In genomic region chr2:24394998-24395397, GRCh38 we compare ENCODE assay signal across 39 cellular contexts.
"Had no signal": no experiment of that assay in that cellular context is flagged by ENCODE, and none has a peak within 500 bp of the region (broad histone marks: within the 10 kb centered on the region; RNA-seq: fewer than 3 reads in every experiment).

No MANE protein-coding gene starts in this region.

- H3K4me1 Mint-ChIP-seq: activated naive CD4-positive, alpha-beta T cell treated with anti-CD3 and anti-CD28 coated beads, Interleukin-2, amount 10 ng/mL, durations not matched to agents 7 days and 5 days; activated naive CD4-positive, alpha-beta T cell treated with anti-CD3 and anti-CD28 coated beads, Interleukin-2, amount 50 U/mL, for 24 hours; activated naive CD8-positive, alpha-beta T cell treated with anti-CD3 and anti-CD28 coated beads, Interleukin-2, amount 10 ng/mL, durations not matched to agents 7 days and 5 days; activated naive CD8-positive, alpha-beta T cell treated with anti-CD3 and anti-CD28 coated beads, Interleukin-2, amount 50 U/mL, for 24 hours; central memory CD8-positive, alpha-beta T cell had no signal

- ATAC-seq: activated naive CD4-positive, alpha-beta T cell treated with anti-CD3 and anti-CD28 coated beads, Interleukin-2, amount 50 U/mL, for 72 hours; activated naive CD8-positive, alpha-beta T cell treated with anti-CD3 and anti-CD28 coated beads, Interleukin-2, amount 50 U/mL, for 24 hours; activated T-cell treated with anti-CD3 and anti-CD28 coated beads, Interleukin-2, amount 50 U/mL, for 4 hours; activated T-cell treated with anti-CD3 and anti-CD28 coated beads, Interleukin-2, amount 50 U/mL, for 72 hours; activated T-helper 17 cell treated with anti-CD3 and anti-CD28 coated beads, Interleukin-2, amount 50 U/mL, for 72 hours; body of pancreas had no signal

- H3K27me3 ChIP-seq: adrenal gland, ascending aorta, body of pancreas, brain microvascular endothelial cell, cardiac muscle cell had no signal

- H3K4me3 ChIP-seq: adrenal gland, ascending aorta, body of pancreas, cardiac muscle cell had no signal

- H3K9me3 Mint-ChIP-seq: activated naive CD4-positive, alpha-beta T cell treated with anti-CD3 and anti-CD28 coated beads for 36 hours; activated naive CD4-positive, alpha-beta T cell treated with anti-CD3 and anti-CD28 coated beads, Interleukin-2, amount 10 ng/mL, durations not matched to agents 7 days and 5 days; activated naive CD4-positive, alpha-beta T cell treated with anti-CD3 and anti-CD28 coated beads, Interleukin-2, amount 50 U/mL, for 24 hours; activated naive CD4-positive, alpha-beta T cell treated with anti-CD3 and anti-CD28 coated beads, Interleukin-2, amount 50 U/mL, for 72 hours; activated naive CD8-positive, alpha-beta T cell treated with anti-CD3 and anti-CD28 coated beads for 36 hours; activated naive CD8-positive, alpha-beta T cell treated with anti-CD3 and anti-CD28 coated beads, Interleukin-2, amount 10 ng/mL, durations not matched to agents 7 days and 5 days; activated naive CD8-positive, alpha-beta T cell treated with anti-CD3 and anti-CD28 coated beads, Interleukin-2, amount 50 U/mL, for 24 hours; activated T-cell treated with anti-CD3 and anti-CD28 coated beads, Interleukin-2, amount 50 U/mL, for 24 hours; activated T-cell treated with anti-CD3 and anti-CD28 coated beads, Interleukin-2, amount 50 U/mL, for 4 hours; activated T-helper 1 cell treated with anti-CD3 and anti-CD28 coated beads, Interleukin-12 subunit alpha, Interleukin-12 subunit beta, Interleukin-2, Interleukin-4 antibody, amounts not matched to agents 30 ng/mL and 10 ng/mL and 1 ng/mL, durations not matched to agents 14 hours and 24 hours and 36 hours; activated T-helper 17 cell treated with anti-CD3 and anti-CD28 coated beads, Interleukin-2, amount 50 U/mL, for 72 hours; activated T-helper 2 cell treated with anti-CD3 and anti-CD28 coated beads, Interferon-gamma antibody, Interleukin-2, Interleukin-4, amounts not matched to agents 10 μg/mL and 5 μg/mL and 100 μg/mL, durations not matched to agents 14 hours and 24 hours and 36 hours; brain; central memory CD8-positive, alpha-beta T cell had no signal

- H3K27ac ChIP-seq: adrenal gland, ascending aorta, body of pancreas, brain microvascular endothelial cell, cardiac muscle cell had no signal

- H3K36me3 ChIP-seq: adrenal gland, ascending aorta, brain microvascular endothelial cell, cardiac muscle cell had no signal

- H3K27ac Mint-ChIP-seq: activated naive CD4-positive, alpha-beta T cell treated with anti-CD3 and anti-CD28 coated beads for 36 hours; activated naive CD4-positive, alpha-beta T cell treated with anti-CD3 and anti-CD28 coated beads, Interleukin-2, amount 10 ng/mL, durations not matched to agents 7 days and 5 days; activated naive CD4-positive, alpha-beta T cell treated with anti-CD3 and anti-CD28 coated beads, Interleukin-2, amount 50 U/mL, for 24 hours; activated naive CD4-positive, alpha-beta T cell treated with anti-CD3 and anti-CD28 coated beads, Interleukin-2, amount 50 U/mL, for 72 hours; activated naive CD8-positive, alpha-beta T cell; activated naive CD8-positive, alpha-beta T cell treated with anti-CD3 and anti-CD28 coated beads for 36 hours; activated naive CD8-positive, alpha-beta T cell treated with anti-CD3 and anti-CD28 coated beads, Interleukin-2, amount 10 ng/mL, durations not matched to agents 7 days and 5 days; activated naive CD8-positive, alpha-beta T cell treated with anti-CD3 and anti-CD28 coated beads, Interleukin-2, amount 50 U/mL, for 24 hours; activated T-cell treated with anti-CD3 and anti-CD28 coated beads, Interleukin-2, amount 50 U/mL, for 24 hours; activated T-cell treated with anti-CD3 and anti-CD28 coated beads, Interleukin-2, amount 50 U/mL, for 72 hours; activated T-helper 1 cell treated with anti-CD3 and anti-CD28 coated beads, Interleukin-12 subunit alpha, Interleukin-12 subunit beta, Interleukin-2, Interleukin-4 antibody, amounts not matched to agents 30 ng/mL and 10 ng/mL and 1 ng/mL, durations not matched to agents 14 hours and 24 hours and 36 hours; activated T-helper 17 cell treated with anti-CD3 and anti-CD28 coated beads, Interleukin-2, amount 50 U/mL, for 72 hours; activated T-helper 2 cell treated with anti-CD3 and anti-CD28 coated beads, Interferon-gamma antibody, Interleukin-2, Interleukin-4, amounts not matched to agents 10 μg/mL and 5 μg/mL and 100 μg/mL, durations not matched to agents 14 hours and 24 hours and 36 hours; brain had no signal

- H3K4me1 ChIP-seq: adrenal gland, ascending aorta, body of pancreas had no signal

- DNase-seq: activated effector memory CD4-positive, alpha-beta T cell treated with anti-CD3 and anti-CD28 coated beads, Interleukin-2, amount 50 U/mL, for 16 hours; activated effector memory CD4-positive, alpha-beta T cell treated with Interleukin-2 at 50 U/mL for 16 hours; activated gamma-delta T cell; activated gamma-delta T cell treated with Interleukin-2 at 50 U/mL for 16 hours; activated naive CD4-positive, alpha-beta T cell; activated naive CD4-positive, alpha-beta T cell treated with anti-CD3 and anti-CD28 coated beads for 36 hours; activated naive CD4-positive, alpha-beta T cell treated with anti-CD3 and anti-CD28 coated beads, Interleukin-2, amount 10 ng/mL, durations not matched to agents 7 days and 5 days; activated naive CD4-positive, alpha-beta T cell treated with anti-CD3 and anti-CD28 coated beads, Interleukin-2, amount 50 U/mL, for 16 hours; activated naive CD4-positive, alpha-beta T cell treated with Interleukin-2 at 50 U/mL for 16 hours; activated naive CD8-positive, alpha-beta T cell treated with anti-CD3 and anti-CD28 coated beads for 36 hours; activated naive CD8-positive, alpha-beta T cell treated with anti-CD3 and anti-CD28 coated beads, Interleukin-2, amount 10 ng/mL, durations not matched to agents 7 days and 5 days; activated naive CD8-positive, alpha-beta T cell treated with anti-CD3 and anti-CD28 coated beads, Interleukin-2, amount 50 U/mL, for 24 hours; activated T-cell treated with anti-CD3 and anti-CD28 coated beads, Interleukin-2, amount 50 U/mL, for 1 hour; activated T-cell treated with anti-CD3 and anti-CD28 coated beads, Interleukin-2, amount 50 U/mL, for 24 hours; activated T-cell treated with anti-CD3 and anti-CD28 coated beads, Interleukin-2, amount 50 U/mL, for 4 hours; activated T-cell treated with anti-CD3 and anti-CD28 coated beads, Interleukin-2, amount 50 U/mL, for 48 hours; activated T-cell treated with anti-CD3 and anti-CD28 coated beads, Interleukin-2, amount 50 U/mL, for 72 hours; adrenal gland; amniotic stem cell; amygdala; anterior cingulate cortex; aorta; body of pancreas; brain microvascular endothelial cell; caudate nucleus; central memory CD4-positive, alpha-beta T cell; cerebellar nuclear complex had no signal

- H3K36me3 Mint-ChIP-seq: activated naive CD4-positive, alpha-beta T cell treated with anti-CD3 and anti-CD28 coated beads, Interleukin-2, amount 10 ng/mL, durations not matched to agents 7 days and 5 days; activated naive CD4-positive, alpha-beta T cell treated with anti-CD3 and anti-CD28 coated beads, Interleukin-2, amount 50 U/mL, for 24 hours; activated naive CD4-positive, alpha-beta T cell treated with anti-CD3 and anti-CD28 coated beads, Interleukin-2, amount 50 U/mL, for 72 hours; activated naive CD8-positive, alpha-beta T cell; activated naive CD8-positive, alpha-beta T cell treated with anti-CD3 and anti-CD28 coated beads for 36 hours; activated naive CD8-positive, alpha-beta T cell treated with anti-CD3 and anti-CD28 coated beads, Interleukin-2, amount 10 ng/mL, durations not matched to agents 7 days and 5 days; brain had no signal

- H3K27me3 Mint-ChIP-seq: activated naive CD4-positive, alpha-beta T cell treated with anti-CD3 and anti-CD28 coated beads, Interleukin-2, amount 50 U/mL, for 24 hours; activated T-cell treated with anti-CD3 and anti-CD28 coated beads, Interleukin-2, amount 50 U/mL, for 24 hours; brain had no signal

- H3K9me3 ChIP-seq: adrenal gland, ascending aorta, body of pancreas had no signal

- FAIRE-seq: astrocyte, bronchial epithelial cell had no signal

- H3K4me3 Mint-ChIP-seq: activated naive CD4-positive, alpha-beta T cell treated with anti-CD3 and anti-CD28 coated beads for 36 hours; activated naive CD4-positive, alpha-beta T cell treated with anti-CD3 and anti-CD28 coated beads, Interleukin-2, amount 10 ng/mL, durations not matched to agents 7 days and 5 days; activated naive CD4-positive, alpha-beta T cell treated with anti-CD3 and anti-CD28 coated beads, Interleukin-2, amount 50 U/mL, for 24 hours; activated naive CD8-positive, alpha-beta T cell; activated naive CD8-positive, alpha-beta T cell treated with anti-CD3 and anti-CD28 coated beads for 36 hours; activated naive CD8-positive, alpha-beta T cell treated with anti-CD3 and anti-CD28 coated beads, Interleukin-2, amount 10 ng/mL, durations not matched to agents 7 days and 5 days; activated naive CD8-positive, alpha-beta T cell treated with anti-CD3 and anti-CD28 coated beads, Interleukin-2, amount 50 U/mL, for 24 hours; activated T-cell treated with anti-CD3 and anti-CD28 coated beads, Interleukin-2, amount 50 U/mL, for 24 hours; activated T-cell treated with anti-CD3 and anti-CD28 coated beads, Interleukin-2, amount 50 U/mL, for 4 hours; activated T-cell treated with anti-CD3 and anti-CD28 coated beads, Interleukin-2, amount 50 U/mL, for 72 hours; activated T-helper 1 cell treated with anti-CD3 and anti-CD28 coated beads, Interleukin-12 subunit alpha, Interleukin-12 subunit beta, Interleukin-2, Interleukin-4 antibody, amounts not matched to agents 30 ng/mL and 10 ng/mL and 1 ng/mL, durations not matched to agents 14 hours and 24 hours and 36 hours; activated T-helper 17 cell treated with anti-CD3 and anti-CD28 coated beads, Interleukin-2, amount 50 U/mL, for 72 hours; brain; central memory CD8-positive, alpha-beta T cell had no signal
